ENCODE assay signal across 10 cellular contexts in the genomic region with DNA sequence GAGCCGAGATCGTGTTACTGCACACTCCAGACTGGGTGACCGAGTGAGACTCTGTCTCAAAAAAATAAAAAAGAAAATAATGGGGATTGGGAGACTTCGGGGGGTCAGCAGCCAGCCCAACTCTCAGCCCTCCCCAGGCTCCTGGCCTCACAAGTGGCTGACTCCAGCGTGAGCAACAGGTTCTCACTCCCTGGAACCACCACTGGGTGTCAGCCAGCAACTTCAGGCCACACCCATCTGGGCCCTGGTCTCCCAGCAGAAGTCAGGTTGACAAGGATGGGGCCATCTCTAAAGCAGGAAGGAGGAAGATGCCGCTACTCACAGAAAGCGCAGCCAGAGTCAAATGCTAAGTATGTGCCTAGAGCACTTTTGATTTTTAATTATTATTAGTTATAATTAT.
DNase-seq lines count a peak whose midpoint lies in the region; ATAC-seq and TF ChIP-seq lines count a peak whose summit lies in the region.
"Had no signal": no experiment of that assay in that cellular context is flagged by ENCODE, and none has a peak within 500 bp of the region (broad histone marks: within the 10 kb centered on the region; RNA-seq: fewer than 3 reads in every experiment).

No MANE protein-coding gene starts in this region.

- no peak overlapping the region for H3K23ac ChIP-seq in neuronal stem cell (ENCODE audit: low read depth, low read length, poor library complexity)

- no peak overlapping the region for H3K27ac Mint-ChIP-seq in glutamatergic neuron (ENCODE audit: unreplicated experiment)

- no peak overlapping the region for H2BK5ac ChIP-seq in neuronal stem cell (ENCODE audit: low read length)

- DNase-seq in COR-L47 (lab: John Stamatoyannopoulos, UW): peak; percentile 49
- peak; percentile 56 for DNase-seq in NOMO-1 treated with DMSO at 0.1 percent for 48 hours (lab: John Stamatoyannopoulos, UW; ENCODE audit: unreplicated experiment)
- peak; percentile 38 for DNase-seq in hepatocyte (ENCODE audit: low spot score)
- DNase-seq in neuronal stem cell (ENCODE audit: low spot score): no peak
- DNase-seq in glutamatergic neuron: no peak
- DNase-seq in T-helper 1 cell: no peak
- DNase-seq: activated T-cell treated with anti-CD3 and anti-CD28 coated beads, Interleukin-2, amount 50 U/mL, for 4 hours; T-helper 2 cell had no signal

- H3K18ac ChIP-seq in neuronal stem cell (ENCODE audit: low read length): no peak overlapping the region

- H3K14ac ChIP-seq in neuronal stem cell (ENCODE audit: low read length): no peak overlapping the region

- H3K4me3 Mint-ChIP-seq in glutamatergic neuron (ENCODE audit: unreplicated experiment): no peak overlapping the region
- H3K4me3 Mint-ChIP-seq: activated T-cell treated with anti-CD3 and anti-CD28 coated beads, Interleukin-2, amount 50 U/mL, for 4 hours had no signal

- peaks cover 23% of the 10 kb centered on the region for H3K9me3 Mint-ChIP-seq in glutamatergic neuron (ENCODE audit: unreplicated experiment)
- H3K9me3 Mint-ChIP-seq: activated T-cell treated with anti-CD3 and anti-CD28 coated beads, Interleukin-2, amount 50 U/mL, for 4 hours had no signal

- H2AFZ ChIP-seq in hepatocyte (no peak overlapping the region), neuronal stem cell (ENCODE audit: low read length) (no peak overlapping the region)

- no peaks in the 10 kb centered on the region for H3K27me3 ChIP-seq in hepatocyte
- H3K27me3 ChIP-seq in neuronal stem cell (ENCODE audit: control insufficient read depth in 3 of 3, insufficient read depth in 3 of 3, low read depth in 1 of 3, low read length in 3 of 3): no peaks in the 10 kb centered on the region

- H3K4me2 ChIP-seq in hepatocyte (no peak overlapping the region), neuronal stem cell (ENCODE audit: insufficient read depth, low read length, poor library complexity, severe bottlenecking) (no peak overlapping the region)

- no peaks in the 10 kb centered on the region for H3K79me2 ChIP-seq in hepatocyte

- no peak overlapping the region for H2AK5ac ChIP-seq in neuronal stem cell (ENCODE audit: low read depth, low read length)

- H3K79me1 ChIP-seq in neuronal stem cell (ENCODE audit: low read depth, low read length): no peaks in the 10 kb centered on the region

- H2BK15ac ChIP-seq in neuronal stem cell (ENCODE audit: low read length): no peak overlapping the region

- no peak overlapping the region for H2BK12ac ChIP-seq in neuronal stem cell (ENCODE audit: low read length)

- no peak overlapping the region for H3K4ac ChIP-seq in neuronal stem cell (ENCODE audit: low read length)

- no peaks in the 10 kb centered on the region for H3K36me3 Mint-ChIP-seq in glutamatergic neuron (ENCODE audit: unreplicated experiment)

- H4K8ac ChIP-seq in neuronal stem cell (ENCODE audit: low read depth, low read length): no peak overlapping the region

- peaks cover 17% of the 10 kb centered on the region for H3K4me1 Mint-ChIP-seq in glutamatergic neuron (ENCODE audit: low read depth, unreplicated experiment)

- peaks cover 13% of the 10 kb centered on the region for H3K27me3 Mint-ChIP-seq in glutamatergic neuron (ENCODE audit: unreplicated experiment)

- H3K27ac ChIP-seq in hepatocyte: no peak overlapping the region
- no peak overlapping the region for H3K27ac ChIP-seq in neuronal stem cell (replicated peaks; ENCODE audit: low read length)

- H3K9me2 ChIP-seq in hepatocyte (replicated peaks; ENCODE audit: insufficient read depth): no peaks in the 10 kb centered on the region

- no peak for ATAC-seq in GM21515 (IDR thresholded peaks at IDR 0.05; ENCODE audit: unreplicated experiment)
- ATAC-seq: activated T-cell treated with anti-CD3 and anti-CD28 coated beads, Interleukin-2, amount 50 U/mL, for 4 hours had no signal

- H3K4me3 ChIP-seq in hepatocyte: no peak overlapping the region
- no peak overlapping the region for H3K4me3 ChIP-seq in neuronal stem cell (ENCODE audit: low read length in 2 of 2)

- 86% methylated on average over 7 of the region's 7 CpGs for WGBS in hepatocyte (ENCODE audit: low lambda C conversion rate, missing lambda C conversion rate)
- WGBS in neuronal stem cell (ENCODE audit: extremely low coverage in 2 of 2, insufficient read length in 2 of 2, insufficient replicate concordance in 1 of 2), 2 donors: no CpG with 5 or more reads among the region's 7 CpGs

- H3K36me3 ChIP-seq in hepatocyte (replicated peaks; ENCODE audit: insufficient read depth, low read depth) (no peaks in the 10 kb centered on the region), neuronal stem cell (replicated peaks in 1 of 2; ENCODE audit: control insufficient read depth in 2 of 2, insufficient read depth in 2 of 2, low read length in 2 of 2) (peaks cover 3 to 51% of the 10 kb centered on the region in 2 donors)

- H3K9ac ChIP-seq in neuronal stem cell (ENCODE audit: low read depth, low read length, poor library complexity): no peak overlapping the region

- no peaks in the 10 kb centered on the region for H3K9me3 ChIP-seq in hepatocyte (ENCODE audit: low read depth)
- no peaks in the 10 kb centered on the region for H3K9me3 ChIP-seq in neuronal stem cell (replicated peaks in 1 of 2; ENCODE audit: control insufficient read depth in 2 of 2, insufficient read depth in 1 of 2, low read depth in 1 of 2, low read length in 2 of 2)

- H3K4me1 ChIP-seq in hepatocyte (ENCODE audit: insufficient read depth) (no peaks in the 10 kb centered on the region), neuronal stem cell (ENCODE audit: control insufficient read depth in 2 of 2, insufficient read depth in 1 of 2, low read depth in 1 of 2, low read length in 2 of 2) (no peaks in the 10 kb centered on the region)

- H4K20me1 ChIP-seq in hepatocyte (ENCODE audit: insufficient read depth, poor library complexity, severe bottlenecking): no peaks in the 10 kb centered on the region

- H2BK120ac ChIP-seq in neuronal stem cell (ENCODE audit: low read depth, low read length): no peak overlapping the region

- no peak overlapping the region for H4K91ac ChIP-seq in neuronal stem cell (ENCODE audit: low read depth, low read length, poor library complexity)

- TF ChIP-seq CTCF in GM12872 (IDR thresholded peaks at IDR 0.05; ENCODE audit: insufficient read depth, low read depth, low read length) (0 out of 3 replicates have a peak, but pooled peaks have one; percentile 24), hepatocyte (IDR thresholded peaks at IDR 0.05; ENCODE audit: poor library complexity) (peak; percentile 25), glutamatergic neuron (IDR thresholded peaks at IDR 0.05; ENCODE audit: partially characterized antibody, unreplicated experiment) (no peak)

Comparison
In these comparisons a context has a peak if more than half of its experiments do, and no peak if none do; other contexts are left out.
1. DNase-seq: peak in COR-L47 (single experiment), NOMO-1 treated with DMSO at 0.1 percent for 48 hours (single experiment) and hepatocyte (single experiment); none in neuronal stem cell (single experiment), glutamatergic neuron (single experiment) and T-helper 1 cell (0 of 5).